ENCODE assay signal across 8 cellular contexts in the genomic region with DNA sequence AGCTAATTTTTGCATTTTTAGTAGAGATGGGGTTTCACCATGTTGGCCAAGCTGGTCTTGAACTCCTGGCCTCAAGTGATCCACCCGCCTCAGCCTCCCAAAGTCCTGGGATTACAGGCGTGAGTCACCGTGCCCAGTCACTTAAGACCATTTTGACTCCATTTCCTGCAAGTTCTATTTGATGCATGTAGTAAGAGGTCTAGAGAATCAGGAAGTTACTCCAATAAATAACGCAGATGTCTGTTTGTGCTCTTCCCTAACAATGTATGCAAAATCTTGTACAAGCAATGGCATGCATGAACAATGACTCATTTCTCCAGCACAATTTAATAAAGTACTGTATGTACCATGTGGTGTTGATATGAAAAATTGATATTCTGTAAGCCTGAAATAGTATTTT. TPM values are rescaled to one million over a fixed set of nuclear protein-coding genes. Genes with fewer than 3 reads are reported as not detected.
DNase-seq lines count a peak whose midpoint lies in the region; TF ChIP-seq lines count a peak whose summit lies in the region.
"Not testable (repeated sequence)": the region's sequence is repeated elsewhere in the genome, so short reads cannot be mapped to it uniquely, and the experiment has no call there.

No MANE protein-coding gene starts in this region.

- peaks cover 32% of the 10 kb centered on the region; the same call in 1 of the 2 replicates for H3K79me2 ChIP-seq in SK-N-SH (ENCODE audit: insufficient read depth)
- H3K79me2 ChIP-seq in fibroblast of lung (ENCODE audit: control insufficient read depth, insufficient read depth, low read length) = not testable (repeated sequence)

- H3K9ac ChIP-seq in SK-N-SH; fibroblast of lung (ENCODE audit: insufficient read depth, low read length); skeletal muscle satellite cell (ENCODE audit: low read depth, low read length): not testable (repeated sequence)

- peaks cover 23% of the 10 kb centered on the region for H4K20me1 ChIP-seq in SK-N-SH (ENCODE audit: insufficient read depth)
- not testable (repeated sequence) for H4K20me1 ChIP-seq in fibroblast of lung (ENCODE audit: control insufficient read depth, extremely low read depth, insufficient read depth, low read length)

- TF ChIP-seq RAD21 in SK-N-SH (IDR thresholded peaks at IDR 0.05; ENCODE audit: low read length) = not testable (repeated sequence)

- not testable (repeated sequence) for H3K27me3 ChIP-seq in SK-N-SH (ENCODE audit: insufficient read depth); brain microvascular endothelial cell (replicated peaks); fibroblast of lung (ENCODE audit: control insufficient read depth, insufficient read depth, low read length); skeletal muscle satellite cell (ENCODE audit: control insufficient read depth, insufficient read depth, low read length)

- WGBS in SK-N-SH (ENCODE audit: low lambda C conversion rate) = 21% methylated on average over 4 of the region's 4 CpGs

- H3K36me3 ChIP-seq in SK-N-SH (replicated peaks in 1 of 2; ENCODE audit: control insufficient read depth in 1 of 2, insufficient read depth in 2 of 2, low read length in 1 of 2) = peaks cover 0 to 13% of the 10 kb centered on the region in 2 experiments
- not testable (repeated sequence) for H3K36me3 ChIP-seq in brain microvascular endothelial cell (replicated peaks); fibroblast of lung (ENCODE audit: control insufficient read depth, insufficient read depth, low read length); skeletal muscle satellite cell (ENCODE audit: insufficient read depth, low read length)

- H3K4me1 ChIP-seq in SK-N-SH (ENCODE audit: control insufficient read depth in 1 of 2, insufficient read depth in 2 of 2, low read depth in 1 of 2, low read length in 1 of 2) (peaks cover 4 to 21% of the 10 kb centered on the region in 2 experiments; a peak in 3 of 4 replicates), fibroblast of lung (ENCODE audit: control insufficient read depth, extremely low read depth, insufficient read depth, low read length) (peaks cover 16% of the 10 kb centered on the region), skeletal muscle satellite cell (ENCODE audit: control insufficient read depth, insufficient read depth, low read length) (peaks cover 50% of the 10 kb centered on the region)

- not testable (repeated sequence) for H3K4me3 ChIP-seq in NB4 (ENCODE audit: low read depth, low read length); SK-N-SH (ENCODE audit: low read depth in 2 of 2, low read length in 1 of 2); brain microvascular endothelial cell (ENCODE audit: low read depth, low read length); fibroblast of lung (replicated peaks in 1 of 4; ENCODE audit: control extremely low read depth in 1 of 4, insufficient read depth in 1 of 4, low read depth in 3 of 4, low read length in 4 of 4); skeletal muscle satellite cell (ENCODE audit: low read length)

- not testable (repeated sequence) for H3K9me2 ChIP-seq in SK-N-SH

- not testable (repeated sequence) for H2AFZ ChIP-seq in SK-N-SH (ENCODE audit: low read depth); fibroblast of lung (ENCODE audit: low read length)

- H3K9me3 ChIP-seq in SK-N-SH; fibroblast of lung (ENCODE audit: control insufficient read depth, insufficient read depth, low read depth, low read length); skeletal muscle satellite cell (replicated peaks; ENCODE audit: low read length): not testable (repeated sequence)

- CTCF ChIA-PET in SK-N-SH (lab: Yijun Ruan, JAX) = interaction anchor here (1.6 kb wide), 2 partner anchors 9 to 13 kb away, joined by 3 read pairs; no protein-coding TSS in a partner anchor

- peaks cover 42% of the 10 kb centered on the region for H3F3A ChIP-seq in SK-N-SH (replicated peaks; ENCODE audit: insufficient read depth)

- TF ChIP-seq CTCF in NB4 (IDR thresholded peaks at IDR 0.05; ENCODE audit: low read depth, low read length); SK-N-SH (IDR thresholded peaks at IDR 0.05); brain microvascular endothelial cell (IDR thresholded peaks at IDR 0.05; ENCODE audit: low read depth, low read length, missing control alignments); fibroblast of lung (conservative IDR thresholded peaks at IDR 0.05 in 1 of 2, IDR thresholded peaks at IDR 0.05 in 1 of 2; ENCODE audit: low read depth in 1 of 2, low read length in 2 of 2): not testable (repeated sequence)

- POLR2A ChIA-PET in SK-N-SH (lab: Yijun Ruan, JAX) = not testable (repeated sequence)

- in situ Hi-C loops in brain microvascular endothelial cell (cut with HindIII; ENCODE audit: low pct_ligation_motif_present, low sequenced_read_pairs) = not testable (repeated sequence)

- DNase-seq in A172 (ENCODE audit: low spot score) (peak; percentile 87), H4 (ENCODE audit: low spot score) (peak; percentile 24), NB4 (ENCODE audit: low read depth) (peak; percentile 68), brain microvascular endothelial cell (peak; percentile 70), fibroblast of lung (ENCODE audit: low read depth in 2 of 2) (peak; percentile 79 to 94), kidney tubule cell (ENCODE audit: low spot score) (peak; percentile 86)
- DNase-seq in SK-N-SH = not testable (repeated sequence)

- not testable (repeated sequence) for TF ChIP-seq POLR2A in NB4 (IDR thresholded peaks at IDR 0.05; ENCODE audit: extremely low read depth, insufficient read length)

- TF ChIP-seq EP300 in SK-N-SH (IDR thresholded peaks at IDR 0.05; ENCODE audit: borderline replicate concordance in 1 of 2, low read depth in 1 of 2, low read length in 1 of 2) = peak in 1 of 2 experiments; percentile 61; a peak in 1 of 4 replicates

- peak overlapping the region; percentile 53 for H3K4me2 ChIP-seq in SK-N-SH
- peak overlapping the region; percentile 20 for H3K4me2 ChIP-seq in fibroblast of lung (ENCODE audit: extremely low read depth, insufficient read depth, low read length)
- peak overlapping the region; percentile 30 for H3K4me2 ChIP-seq in skeletal muscle satellite cell (ENCODE audit: low read length)

- H3K27ac ChIP-seq in SK-N-SH (ENCODE audit: low read depth in 2 of 2, low read length in 1 of 2) = peak overlapping the region in 1 of 2 experiments; percentile 67; a peak in 2 of 4 replicates
- peak overlapping the region; percentile 61 for H3K27ac ChIP-seq in brain microvascular endothelial cell
- H3K27ac ChIP-seq in fibroblast of lung (ENCODE audit: insufficient read depth, low read length) = not testable (repeated sequence)

TF ChIP-seq in SK-N-SH, 30 proteins besides CTCF, POLR2A, EP300 and RAD21 (continues in another document):
- peak; percentile 78 for TF ChIP-seq FOSL2 (IDR thresholded peaks at IDR 0.05; ENCODE audit: borderline replicate concordance, low read depth)
- TF ChIP-seq NFIC (IDR thresholded peaks at IDR 0.05; ENCODE audit: borderline replicate concordance) = peak; percentile 47; the same call in 1 of the 2 replicates
- peak; percentile 90 for TF ChIP-seq TCF12 (IDR thresholded peaks at IDR 0.05)
- TF ChIP-seq GABPA (IDR thresholded peaks at IDR 0.05; ENCODE audit: low read depth) = peak; percentile 31; the same call in 1 of the 2 replicates
- TF ChIP-seq, protein P1, sequence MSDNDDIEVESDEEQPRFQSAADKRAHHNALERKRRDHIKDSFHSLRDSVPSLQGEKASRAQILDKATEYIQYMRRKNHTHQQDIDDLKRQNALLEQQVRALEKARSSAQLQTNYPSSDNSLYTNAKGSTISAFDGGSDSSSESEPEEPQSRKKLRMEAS (IDR thresholded peaks at IDR 0.05; ENCODE audit: low read depth) = peak; percentile 44; the same call in 1 of the 2 replicates
- 0 out of 2 replicates have a peak, but pooled peaks have one; percentile 35 for TF ChIP-seq FOXM1 (IDR thresholded peaks at IDR 0.05; ENCODE audit: low read depth)
- peak; percentile 70; the same call in 1 of the 2 replicates for TF ChIP-seq ELF1 (IDR thresholded peaks at IDR 0.05)

RNA-seq across cellular contexts. Expression of a gene that starts 37.9 kb away (rescaled TPM):
- 2.7 and 3.6 TPM in 2 replicates for total RNA-seq in A172 (2014; rRNA removed; shearing (Covaris generic))
- 3.6 and 3.7 TPM in 2 replicates for total RNA-seq in H4 (2014; rRNA removed; shearing (Covaris generic))
- polyA plus RNA-seq in SK-N-SH (2012; rRNA removed) (9.6 and 14.0 TPM in 2 replicates), fibroblast of lung (9.4 and 12.5 TPM in 2 replicates)
- polyA plus RNA-seq in SK-N-SH (2012; cell fraction: cytosol; rRNA removed) = 13.7 and 14.2 TPM in 2 replicates
- 4.8 and 9.6 TPM in 2 replicates for polyA plus RNA-seq in SK-N-SH (2012; cell fraction: nucleus; rRNA removed)
- total RNA-seq in fibroblast of lung = 4.9 and 6.9 TPM in 2 replicates
- 6.5 and 7.9 TPM in 2 replicates for polyA plus RNA-seq in fibroblast of lung (2012)
- 4.2 and 13.4 TPM in 2 replicates for polyA minus RNA-seq in fibroblast of lung (ENCODE audit: low replicate concordance)
- 7.4 and 10.0 TPM in 2 replicates for total RNA-seq in skeletal muscle satellite cell (2012; rRNA removed)

RNA-seq across cellular contexts. Expression of a gene that starts 43.1 kb away (rescaled TPM):
- total RNA-seq in A172 (2014; rRNA removed; shearing (Covaris generic)) = 0.89 and 2.1 TPM in 2 replicates
- 0.21 and 0.53 TPM in 2 replicates for total RNA-seq in H4 (2014; rRNA removed; shearing (Covaris generic))
- 0.15 and 0.20 TPM in 2 replicates for polyA plus RNA-seq in SK-N-SH (2012; rRNA removed)
- polyA plus RNA-seq in SK-N-SH (2012; cell fraction: cytosol; rRNA removed) = 0.24 and 0.26 TPM in 2 replicates
- polyA plus RNA-seq in SK-N-SH (2012; cell fraction: nucleus; rRNA removed) = 0.25 and 0.29 TPM in 2 replicates
- total RNA-seq in fibroblast of lung = 0.50 and 0.77 TPM in 2 replicates
- polyA plus RNA-seq in fibroblast of lung = 0.40 and 0.53 TPM in 2 replicates
- polyA plus RNA-seq in fibroblast of lung (2012) = 0.25 and 0.30 TPM in 2 replicates
- not detected in 2 replicates for polyA minus RNA-seq in fibroblast of lung (ENCODE audit: low replicate concordance)
- total RNA-seq in skeletal muscle satellite cell (2012; rRNA removed) = 0.25 and 1.5 TPM in 2 replicates

RNA-seq across cellular contexts. Expression of a gene that starts 43.3 kb away (rescaled TPM):
- 124 and 205 TPM in 2 replicates for total RNA-seq in A172 (2014; rRNA removed; shearing (Covaris generic))
- total RNA-seq in H4 (2014; rRNA removed; shearing (Covaris generic)) = 63.3 and 92.9 TPM in 2 replicates
- polyA plus RNA-seq in SK-N-SH (2012; rRNA removed) (110 and 131 TPM in 2 replicates), fibroblast of lung (172 and 210 TPM in 2 replicates)
- polyA plus RNA-seq in SK-N-SH (2012; cell fraction: cytosol; rRNA removed) = 127 and 168 TPM in 2 replicates
- 101 and 209 TPM in 2 replicates for polyA plus RNA-seq in SK-N-SH (2012; cell fraction: nucleus; rRNA removed)
- total RNA-seq in fibroblast of lung = 44.7 and 52.2 TPM in 2 replicates
- polyA plus RNA-seq in fibroblast of lung (2012) = 119 and 139 TPM in 2 replicates
- polyA minus RNA-seq in fibroblast of lung (ENCODE audit: low replicate concordance) = 20.7 and 25.0 TPM in 2 replicates
- 43.6 and 53.7 TPM in 2 replicates for total RNA-seq in skeletal muscle satellite cell (2012; rRNA removed)
